8 cellular contexts compared by ENCODE assay signal in the genomic region with DNA sequence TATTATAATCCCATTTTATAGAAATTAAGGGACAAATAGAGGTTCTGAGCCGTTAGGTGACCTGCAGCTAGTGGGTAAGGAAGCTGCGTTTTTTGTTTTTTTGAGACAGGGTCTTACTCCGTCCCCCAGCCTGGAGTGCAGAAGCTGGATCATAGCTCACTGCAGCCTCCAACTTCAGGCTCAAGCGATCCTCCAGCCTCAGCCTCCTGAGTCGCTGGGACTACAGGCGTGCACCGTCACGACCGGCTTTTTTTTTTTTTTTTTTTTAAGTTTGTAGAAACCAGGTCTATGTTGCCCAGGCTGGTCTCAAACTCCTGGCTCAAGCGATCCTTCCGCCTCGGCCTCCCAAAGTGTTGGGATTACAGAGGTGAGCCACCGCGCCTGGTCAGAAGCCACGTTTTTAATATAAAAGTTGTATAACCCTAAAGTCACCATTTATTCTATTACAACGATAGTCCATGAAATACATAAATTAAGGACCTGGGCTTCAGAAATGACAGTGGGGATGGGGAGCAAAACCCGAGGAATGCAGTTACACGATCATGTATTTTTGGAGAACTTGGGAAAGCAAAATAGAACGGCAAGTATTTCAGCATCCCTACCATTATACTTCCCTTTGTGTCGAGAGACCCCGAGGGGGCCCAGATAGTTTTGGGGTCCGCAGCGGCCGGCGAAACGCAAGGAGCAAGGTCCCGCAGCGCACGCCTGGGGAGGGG. TPM values are rescaled to one million over a fixed set of nuclear protein-coding genes. Genes with fewer than 3 reads are reported as not detected.
DNase-seq lines count a peak whose midpoint lies in the region; ATAC-seq and TF ChIP-seq lines count a peak whose summit lies in the region.

No MANE protein-coding gene starts in this region.

- H4K20me1 ChIP-seq in OCI-LY3 (ENCODE audit: insufficient read depth, low read length): no peaks in the 10 kb centered on the region

- peak overlapping the region; percentile 60 for H3K4me2 ChIP-seq in OCI-LY3 (ENCODE audit: low read length)

- H3K4me3 ChIP-seq in GM08714 (ENCODE audit: low read length) (peak overlapping the region; percentile 89), OCI-LY3 (ENCODE audit: low read length) (peak overlapping the region; percentile 93), epithelial cell of proximal tubule (ENCODE audit: low read depth, low read length) (peak overlapping the region; percentile 95), prostate gland (peak overlapping the region; percentile 89 to 98)

- ATAC-seq in HG03175 (IDR thresholded peaks at IDR 0.05; ENCODE audit: unreplicated experiment) (no peak), HG02870 (IDR thresholded peaks at IDR 0.05; ENCODE audit: unreplicated experiment) (no peak)

- H2AFZ ChIP-seq in OCI-LY3 (ENCODE audit: low read depth, low read length): peak overlapping the region; percentile 95

- H3K9me3 ChIP-seq in OCI-LY3 (ENCODE audit: insufficient read depth, low read length): no peaks in the 10 kb centered on the region
- H3K9me3 ChIP-seq in prostate gland: no peaks in the 10 kb centered on the region

- TF ChIP-seq CTCF in OCI-LY3 (IDR thresholded peaks at IDR 0.05; ENCODE audit: low read depth, low read length): no peak
- TF ChIP-seq CTCF in epithelial cell of proximal tubule (conservative IDR thresholded peaks at IDR 0.05; ENCODE audit: low read depth, low read length): no peak
- TF ChIP-seq CTCF in prostate gland (IDR thresholded peaks at IDR 0.05): no peak

- H3K27ac ChIP-seq in OCI-LY3 (ENCODE audit: low read length) (peak overlapping the region; percentile 21; the same call in 1 of the 2 replicates), prostate gland (peak overlapping the region; percentile 54 to 63)

- peaks cover 41% of the 10 kb centered on the region for H3K79me2 ChIP-seq in OCI-LY3 (ENCODE audit: low read length)

- peak overlapping the region; percentile 89 for H3K9ac ChIP-seq in OCI-LY3 (ENCODE audit: low read length)

- H3K27me3 ChIP-seq in OCI-LY3 (ENCODE audit: low read depth, low read length) (no peaks in the 10 kb centered on the region), prostate gland (replicated peaks; ENCODE audit: insufficient read depth) (no peaks in the 10 kb centered on the region)

- no peak for DNase-seq in epithelial cell of proximal tubule (ENCODE audit: low read depth)
- no peak for DNase-seq in prostate gland (ENCODE audit: low spot score)
- DNase-seq in ureter (ENCODE audit: low spot score): no peak
- no peak for DNase-seq in SIG-M5 (lab: John Stamatoyannopoulos, UW)

- TF ChIP-seq POLR2A in prostate gland (IDR thresholded peaks at IDR 0.05): no peak

- H3K36me3 ChIP-seq in OCI-LY3 (replicated peaks; ENCODE audit: low read depth, low read length) (peaks cover 26% of the 10 kb centered on the region), prostate gland (no peaks in the 10 kb centered on the region)

- intact Hi-C loops in prostate gland (cut with DNase I): loop anchor here (5.0 kb wide), 2 partner anchors 93 to 113 kb away; partner anchors contain the start of gene SERGEF

- peaks cover 26% of the 10 kb centered on the region for H3K4me1 ChIP-seq in OCI-LY3 (ENCODE audit: low read length)
- H3K4me1 ChIP-seq in prostate gland (replicated peaks): no peaks in the 10 kb centered on the region

- 23% methylated on average over 29 of the region's 29 CpGs for WGBS in prostate gland

RNA-seq across cellular contexts. Expression of gene SAAL1, which starts 0.6 kb away (rescaled TPM):
- total RNA-seq in epithelial cell of proximal tubule: 22.8 and 36.5 TPM in 2 replicates
- total RNA-seq in prostate gland: 10 to 100 TPM; 11.2 to 25.8 TPM
- 21.5 TPM for total RNA-seq in ureter

RNA-seq across cellular contexts. Expression of gene MRGPRX3, which starts 27.1 kb away (rescaled TPM):
- total RNA-seq in epithelial cell of proximal tubule: not detected in 2 replicates
- total RNA-seq in prostate gland: not detected
- total RNA-seq in ureter: not detected

RNA-seq across cellular contexts. Expression of gene TPH1, which starts 59.2 kb away (rescaled TPM):
- total RNA-seq in epithelial cell of proximal tubule (0.07 TPM in 1 of 2 replicates, not detected in the other), prostate gland (1 to 10 TPM in 1 of 2 donors, under 1 TPM in 1; 0.97 to 3.6 TPM), ureter (1.7 TPM)
